Comparison of ENCODE assay signal across 17 cellular contexts in the genomic region with DNA sequence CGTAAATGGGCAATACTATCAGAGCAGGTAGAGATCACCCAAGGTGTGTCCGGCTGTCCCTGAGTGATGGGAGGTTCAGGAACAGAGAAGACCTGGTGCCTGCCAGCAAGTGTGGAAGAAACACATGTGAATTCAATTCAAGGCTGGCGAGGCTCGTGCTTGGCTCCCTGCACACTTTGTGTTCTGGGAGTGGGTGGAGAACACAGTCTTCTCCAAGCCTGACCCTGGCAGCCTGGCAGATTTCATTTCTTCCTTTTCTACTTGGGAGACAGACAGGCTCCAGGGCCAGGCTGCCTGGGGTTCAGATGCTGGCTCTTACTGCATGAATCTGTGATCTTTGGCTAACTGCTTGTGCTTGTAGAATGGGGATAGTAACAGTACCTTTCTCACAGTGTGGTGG. TPM values are rescaled to one million over a fixed set of nuclear protein-coding genes. Genes with fewer than 3 reads are reported as not detected.
DNase-seq lines count a peak whose midpoint lies in the region; ATAC-seq and TF ChIP-seq lines count a peak whose summit lies in the region.
"Had no signal": no experiment of that assay in that cellular context is flagged by ENCODE, and none has a peak within 500 bp of the region (broad histone marks: within the 10 kb centered on the region; RNA-seq: fewer than 3 reads in every experiment).

No MANE protein-coding gene starts in this region.

- TF ChIP-seq CTCF in cardiac muscle cell (IDR thresholded peaks at IDR 0.05; ENCODE audit: low read depth, low read length): no peak
- TF ChIP-seq CTCF in endodermal cell (conservative IDR thresholded peaks at IDR 0.05): no peak
- TF ChIP-seq CTCF in uterus (IDR thresholded peaks at IDR 0.05): no peak

- H3K9me3 ChIP-seq in cardiac muscle cell (ENCODE audit: low read depth) (no peaks in the 10 kb centered on the region), endodermal cell (ENCODE audit: control insufficient read depth, low read length) (no peaks in the 10 kb centered on the region), muscle layer of duodenum (ENCODE audit: control insufficient read depth in 1 of 2, low read length in 2 of 2) (no peaks in the 10 kb centered on the region), uterus (no peaks in the 10 kb centered on the region)
- H3K9me3 ChIP-seq: BLaER1 treated with 17β-estradiol and CSF1 and Interleukin-3, amounts not matched to agents 10 nM and 100 nM had no signal

- no peak overlapping the region for H3K4me3 Mint-ChIP-seq in endodermal cell
- no peak overlapping the region for H3K4me3 Mint-ChIP-seq in T-helper 2 cell treated with Interferon-gamma antibody and Interleukin-4, amounts not matched to agents 5 μg/mL and 100 μg/mL, for 36 hours

- intact Hi-C loops in Right ventricle myocardium superior (cut with DNase I): no loop called here
- intact Hi-C loops in uterus (cut with DNase I; ENCODE audit: low total_unique reads): no loop called here

- no peak overlapping the region for H3K4me3 ChIP-seq in cardiac muscle cell
- H3K4me3 ChIP-seq in endodermal cell (ENCODE audit: low read length): no peak overlapping the region
- H3K4me3 ChIP-seq in muscle layer of duodenum (ENCODE audit: low read depth in 1 of 2, low read length in 2 of 2): no peak overlapping the region
- H3K4me3 ChIP-seq in uterus: no peak overlapping the region
- H3K4me3 ChIP-seq: BLaER1 treated with 17β-estradiol and CSF1 and Interleukin-3, amounts not matched to agents 10 nM and 100 nM had no signal

- peaks cover 16% of the 10 kb centered on the region for H3K4me1 ChIP-seq in cardiac muscle cell (ENCODE audit: low read depth)
- H3K4me1 ChIP-seq in endodermal cell (ENCODE audit: control insufficient read depth, insufficient read depth, low read length): no peaks in the 10 kb centered on the region
- peaks cover 14 to 60% of the 10 kb centered on the region in 2 donors for H3K4me1 ChIP-seq in muscle layer of duodenum (ENCODE audit: control insufficient read depth in 1 of 2, insufficient read depth in 2 of 2, low read length in 2 of 2)
- peaks cover 8 to 9% of the 10 kb centered on the region in 2 donors for H3K4me1 ChIP-seq in uterus
- H3K4me1 ChIP-seq: BLaER1 treated with 17β-estradiol and CSF1 and Interleukin-3, amounts not matched to agents 10 nM and 100 nM had no signal

- H3K36me3 Mint-ChIP-seq in endodermal cell (ENCODE audit: low read depth): no peaks in the 10 kb centered on the region
- H3K36me3 Mint-ChIP-seq in T-helper 2 cell treated with Interferon-gamma antibody and Interleukin-4, amounts not matched to agents 5 μg/mL and 100 μg/mL, for 36 hours (ENCODE audit: low read depth): no peaks in the 10 kb centered on the region

- no peaks in the 10 kb centered on the region for H3K9me3 Mint-ChIP-seq in endodermal cell
- no peaks in the 10 kb centered on the region for H3K9me3 Mint-ChIP-seq in T-helper 2 cell treated with Interferon-gamma antibody and Interleukin-4, amounts not matched to agents 5 μg/mL and 100 μg/mL, for 36 hours

- H3K4me1 Mint-ChIP-seq in endodermal cell: peaks cover 22% of the 10 kb centered on the region
- peaks cover 5% of the 10 kb centered on the region for H3K4me1 Mint-ChIP-seq in T-helper 2 cell treated with Interferon-gamma antibody and Interleukin-4, amounts not matched to agents 5 μg/mL and 100 μg/mL, for 36 hours (ENCODE audit: low read depth)

- TF ChIP-seq POLR2A in uterus (IDR thresholded peaks at IDR 0.05): no peak

- peaks cover 59% of the 10 kb centered on the region for H3K27me3 Mint-ChIP-seq in endodermal cell (ENCODE audit: insufficient read depth)
- peaks cover 2% of the 10 kb centered on the region for H3K27me3 Mint-ChIP-seq in T-helper 2 cell treated with Interferon-gamma antibody and Interleukin-4, amounts not matched to agents 5 μg/mL and 100 μg/mL, for 36 hours (ENCODE audit: low read depth)

- H3K27me3 ChIP-seq in cardiac muscle cell: no peaks in the 10 kb centered on the region
- H3K27me3 ChIP-seq in endodermal cell (ENCODE audit: control insufficient read depth, insufficient read depth, low read length, poor library complexity, severe bottlenecking): no peaks in the 10 kb centered on the region
- no peaks in the 10 kb centered on the region for H3K27me3 ChIP-seq in muscle layer of duodenum (ENCODE audit: low read depth, low read length)
- no peaks in the 10 kb centered on the region for H3K27me3 ChIP-seq in uterus
- H3K27me3 ChIP-seq: BLaER1 treated with 17β-estradiol and CSF1 and Interleukin-3, amounts not matched to agents 10 nM and 100 nM had no signal

- ATAC-seq in Right ventricle myocardium superior (ENCODE audit: poor library complexity) (no peak), HG03442 (IDR thresholded peaks at IDR 0.05; ENCODE audit: unreplicated experiment) (no peak)

- H3K27ac Mint-ChIP-seq in endodermal cell: no peak overlapping the region
- H3K27ac Mint-ChIP-seq in T-helper 2 cell treated with Interferon-gamma antibody and Interleukin-4, amounts not matched to agents 5 μg/mL and 100 μg/mL, for 36 hours: no peak overlapping the region

- H3K27ac ChIP-seq in cardiac muscle cell (peak overlapping the region; percentile 64), endodermal cell (ENCODE audit: low read depth, low read length) (no peak overlapping the region), muscle layer of duodenum (ENCODE audit: low read length) (peak overlapping the region; percentile 18), uterus (peak overlapping the region; percentile 53 to 66)
- H3K27ac ChIP-seq: BLaER1 treated with 17β-estradiol and CSF1 and Interleukin-3, amounts not matched to agents 10 nM and 100 nM had no signal

- WGBS in endodermal cell (ENCODE audit: insufficient coverage in 1 of 2, insufficient read length in 1 of 2), 2 experiments: 86 to 97% methylated on average over 3 to 4 of the region's 4 CpGs

- DNase-seq in cardiac muscle cell (ENCODE audit: low read depth in 1 of 2, low spot score in 1 of 2) (no peak), Right ventricle myocardium superior (no peak), endodermal cell (peak; percentile 32), uterus (peak in 1 of 2 donors; percentile 18), glomerular visceral epithelial cell (ENCODE audit: extremely low spot score) (no peak)
- no peak for DNase-seq in T-helper 2 cell treated with Interferon-gamma antibody and Interleukin-4, amounts not matched to agents 5 μg/mL and 100 μg/mL, for 36 hours (ENCODE audit: low spot score)
- DNase-seq: 8988T, H7, IMR-90, Kasumi-1, NCI-H1417, NCI-H1930, NCI-H2171, NCI-H510A treated with DMSO at 0.1 percent for 48 hours had no signal

- H3K36me3 ChIP-seq in cardiac muscle cell (no peaks in the 10 kb centered on the region), endodermal cell (ENCODE audit: control insufficient read depth, insufficient read depth, low read length) (no peaks in the 10 kb centered on the region), muscle layer of duodenum (ENCODE audit: control insufficient read depth in 1 of 2, insufficient read depth in 2 of 2, low read length in 2 of 2) (no peaks in the 10 kb centered on the region), uterus (no peaks in the 10 kb centered on the region)
- H3K36me3 ChIP-seq: BLaER1 treated with 17β-estradiol and CSF1 and Interleukin-3, amounts not matched to agents 10 nM and 100 nM had no signal

- no peak overlapping the region for H3K9ac ChIP-seq in endodermal cell (ENCODE audit: extremely low read depth, low read length, poor library complexity, severe bottlenecking)
- H3K9ac ChIP-seq: BLaER1 treated with 17β-estradiol and CSF1 and Interleukin-3, amounts not matched to agents 10 nM and 100 nM had no signal

RNA-seq across cellular contexts. Expression of gene TSPAN18, which starts 24.3 kb away (rescaled TPM):
- total RNA-seq in cardiac muscle cell (48.1 and 68.6 TPM in 2 replicates), Right ventricle myocardium superior (99.7 TPM), endodermal cell (10 to 100 TPM; 28.0 to 28.7 TPM), uterus (100 to 1,000 TPM in 1 of 4 donors, 10 to 100 TPM in 1, 1 to 10 TPM in 2; 1.2 to 117 (median 20.1) TPM)
- 82.8 and 122 TPM in 2 replicates for polyA plus RNA-seq in cardiac muscle cell
- 96.1 TPM for polyA plus RNA-seq in endodermal cell (2013, experiment 1 of 2)
- polyA plus RNA-seq in endodermal cell (2013, experiment 2 of 2): 74.6 TPM
